In the genomic region with DNA sequence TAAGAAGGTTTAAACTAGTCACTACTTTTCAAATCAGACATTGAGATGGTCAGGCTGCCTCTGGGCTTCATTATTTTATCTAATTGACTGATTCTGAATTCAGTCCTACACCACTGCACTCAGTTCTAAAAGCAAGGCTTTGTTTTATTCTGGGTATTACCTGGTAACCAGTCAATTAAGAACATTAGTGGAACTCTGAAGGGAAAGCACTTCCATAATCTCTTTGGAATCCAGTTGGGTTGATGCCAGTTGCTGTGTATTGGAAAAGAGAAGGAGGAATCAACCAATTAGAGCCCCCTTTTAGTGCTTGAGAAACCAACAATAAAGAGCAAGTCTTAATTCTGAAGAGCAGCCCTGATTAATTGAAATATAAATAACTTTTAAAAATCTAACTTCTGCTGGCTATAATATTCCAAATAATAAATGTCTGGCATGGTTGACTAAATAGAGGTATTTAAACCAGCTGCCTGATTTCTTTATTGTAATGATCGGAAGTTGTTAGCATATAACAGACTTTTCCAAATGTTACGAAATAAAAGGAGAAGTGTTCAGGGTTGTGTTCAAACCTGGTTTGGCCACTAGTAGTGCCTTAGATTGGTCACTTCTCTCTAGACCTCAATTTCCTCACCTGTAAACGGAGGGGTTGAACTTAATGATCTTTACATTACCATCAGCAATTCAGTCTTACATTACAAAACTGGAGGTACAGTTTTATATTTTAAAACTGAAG, we compare ENCODE assay signal across 9 cellular contexts. TPM values are rescaled to one million over a fixed set of nuclear protein-coding genes. Genes with fewer than 3 reads are reported as not detected.
DNase-seq lines count a peak whose midpoint lies in the region; ATAC-seq and TF ChIP-seq lines count a peak whose summit lies in the region.
"Had no signal": no experiment of that assay in that cellular context is flagged by ENCODE, and none has a peak within 500 bp of the region (broad histone marks: within the 10 kb centered on the region; RNA-seq: fewer than 3 reads in every experiment).

No MANE protein-coding gene starts in this region.

- H3K4me3 ChIP-seq in heart right ventricle (peak overlapping the region in 5 of 10 donors; percentile 0 to 58 (median 55)), brain microvascular endothelial cell (ENCODE audit: low read depth, low read length) (no peak overlapping the region), vagina (no peak overlapping the region)

- H3K4me1 Mint-ChIP-seq in activated CD4-positive, alpha-beta T cell treated with anti-CD3 and anti-CD28 coated beads for 36 hours, result peaks cover 18% of the 10 kb centered on the region

- WGBS in heart right ventricle, 2 donors, result 87 to 89% methylated on average over 3 of the region's 3 CpGs

- H3K27me3 ChIP-seq in heart right ventricle (no peaks in the 10 kb centered on the region), brain microvascular endothelial cell (replicated peaks) (no peaks in the 10 kb centered on the region), vagina (no peaks in the 10 kb centered on the region)

- TF ChIP-seq CTCF in heart right ventricle (IDR thresholded peaks at IDR 0.05) (no peak), brain microvascular endothelial cell (IDR thresholded peaks at IDR 0.05; ENCODE audit: low read depth, low read length, missing control alignments) (no peak), vagina (IDR thresholded peaks at IDR 0.05) (no peak)

- H3K27me3 Mint-ChIP-seq in activated CD4-positive, alpha-beta T cell treated with anti-CD3 and anti-CD28 coated beads for 36 hours, result no peaks in the 10 kb centered on the region

- POLR2A ChIA-PET in activated CD4-positive, alpha-beta T cell treated with anti-CD3 and anti-CD28 coated beads for 36 hours (lab: Charles Lee), result no interaction called here

- intact Hi-C loops in heart right ventricle (cut with DNase I), result loop anchor here in 3 of 10 donors (5.0 to 10.0 kb wide), 2 partner anchors 33 to 155 kb away; partner anchors contain the start of gene CPEB4 (in 2 of the 3)
- intact Hi-C loops in cardiac septum (cut with DNase I), result loop anchor here (5.0 kb wide), 2 partner anchors 52 to 153 kb away; no protein-coding TSS in a partner anchor
- intact Hi-C loops in vagina (cut with DNase I), result loop anchor here (5.0 kb wide), 1 partner anchor 33 kb away; the partner anchor contains the start of gene CPEB4
- intact Hi-C loops in activated CD4-positive, alpha-beta T cell treated with anti-CD3 and anti-CD28 coated beads for 36 hours (cut with DNase I, micrococcal nuclease), result no loop called here

- DNase-seq in heart right ventricle (no peak), cardiac septum (ENCODE audit: low spot score) (no peak), brain microvascular endothelial cell (no peak), lung microvascular endothelial cell (ENCODE audit: low read depth in 2 of 2) (peak; percentile 40 to 56), vagina (ENCODE audit: extremely low spot score in 2 of 2) (no peak), GM19240 (ENCODE audit: insufficient read length, low spot score) (no peak)
- no peak for DNase-seq in activated CD4-positive, alpha-beta T cell treated with anti-CD3 and anti-CD28 coated beads for 36 hours

- no peaks in the 10 kb centered on the region for H3K9me3 Mint-ChIP-seq in activated CD4-positive, alpha-beta T cell treated with anti-CD3 and anti-CD28 coated beads for 36 hours (ENCODE audit: low read depth)

- CTCF ChIA-PET in activated CD4-positive, alpha-beta T cell treated with anti-CD3 and anti-CD28 coated beads for 36 hours (lab: Charles Lee), result interaction anchor here (0.9 kb wide), 1 partner anchor 53 kb away, joined by 4 read pairs; no protein-coding TSS in a partner anchor

- in situ Hi-C loops in brain microvascular endothelial cell (cut with HindIII; ENCODE audit: low pct_ligation_motif_present, low sequenced_read_pairs), result no loop called here

- TF ChIP-seq POLR2A in vagina (IDR thresholded peaks at IDR 0.05), result no peak

- ATAC-seq in heart right ventricle (peak in 2 of 8 donors; percentile 25 to 30), GM21717 (IDR thresholded peaks at IDR 0.05; ENCODE audit: unreplicated experiment) (no peak)
- ATAC-seq in activated CD4-positive, alpha-beta T cell treated with anti-CD3 and anti-CD28 coated beads for 36 hours, result no peak

- peak overlapping the region; percentile 8 to 91 (median 84) for H3K27ac ChIP-seq in heart right ventricle
- H3K27ac ChIP-seq in brain microvascular endothelial cell, result peak overlapping the region; percentile 91
- peak overlapping the region; percentile 30 for H3K27ac ChIP-seq in vagina
- H3K27ac ChIP-seq: C4-2B had no signal

- H3K36me3 Mint-ChIP-seq in activated CD4-positive, alpha-beta T cell treated with anti-CD3 and anti-CD28 coated beads for 36 hours (ENCODE audit: low read depth), result no peaks in the 10 kb centered on the region

- H3K4me3 Mint-ChIP-seq in activated CD4-positive, alpha-beta T cell treated with anti-CD3 and anti-CD28 coated beads for 36 hours, result no peak overlapping the region

- peaks cover 0 to 10% (median 0%) of the 10 kb centered on the region in 9 donors for H3K36me3 ChIP-seq in heart right ventricle
- no peaks in the 10 kb centered on the region for H3K36me3 ChIP-seq in brain microvascular endothelial cell (replicated peaks)
- H3K36me3 ChIP-seq in vagina, result no peaks in the 10 kb centered on the region

- H3K9me3 ChIP-seq in heart right ventricle (no peaks in the 10 kb centered on the region), vagina (no peaks in the 10 kb centered on the region)

- H3K27ac Mint-ChIP-seq in activated CD4-positive, alpha-beta T cell treated with anti-CD3 and anti-CD28 coated beads for 36 hours, result no peak overlapping the region

- H3K4me1 ChIP-seq in heart right ventricle (peaks cover 3 to 97% (median 87%) of the 10 kb centered on the region in 9 donors), vagina (peaks cover 67% of the 10 kb centered on the region)

RNA-seq across cellular contexts. Expression of gene CPEB4, which starts 32.0 kb away (rescaled TPM):
- total RNA-seq in heart right ventricle (100 to 1,000 TPM; 116 to 279 (median 187) TPM), cardiac septum (187 TPM), lung microvascular endothelial cell (10.0 and 22.8 TPM in 2 replicates), vagina (31.9 TPM)
- polyA plus RNA-seq in heart right ventricle, result 10 to 100 TPM; 29.4 to 35.4 TPM
- 1 to 10 TPM; 5.6 to 8.3 TPM for total RNA-seq in activated CD4-positive, alpha-beta T cell treated with anti-CD3 and anti-CD28 coated beads for 36 hours

Comparison
In these comparisons a context has a peak if more than half of its experiments do, and no peak if none do; other contexts are left out.
1. DNase-seq: peak in lung microvascular endothelial cell (2 of 2); none in heart right ventricle (0 of 2), cardiac septum (single experiment), brain microvascular endothelial cell (single experiment), vagina (0 of 2), activated CD4-positive, alpha-beta T cell treated with anti-CD3 and anti-CD28 coated beads for 36 hours (single experiment) and GM19240 (single experiment).
2. H3K27ac ChIP-seq: peak in every context shown above with its lines; median percentile 91 in brain microvascular endothelial cell; 84 in heart right ventricle; 30 in vagina.
3. intact Hi-C loops: an anchor here in cardiac septum (5.0 kb wide) and vagina (5.0 kb wide); none called in activated CD4-positive, alpha-beta T cell treated with anti-CD3 and anti-CD28 coated beads for 36 hours.